In the genomic region with DNA sequence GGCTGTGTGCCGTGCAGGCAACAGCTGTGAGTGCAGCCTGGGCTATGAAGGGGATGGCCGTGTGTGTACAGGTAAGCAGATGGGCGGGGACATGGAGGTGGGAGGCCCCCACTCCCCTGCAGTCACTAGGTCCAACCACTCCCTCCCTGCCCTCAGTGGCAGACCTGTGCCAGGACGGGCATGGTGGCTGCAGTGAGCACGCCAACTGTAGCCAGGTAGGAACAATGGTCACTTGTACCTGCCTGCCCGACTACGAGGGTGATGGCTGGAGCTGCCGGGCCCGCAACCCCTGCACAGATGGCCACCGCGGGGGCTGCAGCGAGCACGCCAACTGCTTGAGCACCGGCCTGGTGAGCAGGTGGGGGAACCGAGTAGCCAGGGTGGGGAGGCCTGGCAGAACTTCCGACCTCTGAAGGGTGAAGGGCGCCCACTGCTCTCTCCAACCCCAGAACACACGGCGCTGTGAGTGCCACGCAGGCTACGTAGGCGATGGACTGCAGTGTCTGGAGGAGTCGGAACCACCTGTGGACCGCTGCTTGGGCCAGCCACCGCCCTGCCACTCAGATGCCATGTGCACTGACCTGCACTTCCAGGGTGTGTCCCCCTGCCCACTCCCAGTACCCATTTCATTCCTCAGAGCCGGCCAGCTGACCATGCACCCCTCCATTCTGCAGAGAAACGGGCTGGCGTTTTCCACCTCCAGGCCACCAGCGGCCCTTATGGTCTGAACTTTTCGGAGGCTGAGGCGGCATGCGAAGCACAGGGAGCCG, we compare ENCODE assay signal across 17 cellular contexts. TPM values are rescaled to one million over a fixed set of nuclear protein-coding genes. Genes with fewer than 3 reads are reported as not detected.
"Had no signal": no experiment of that assay in that cellular context is flagged by ENCODE, and none has a peak within 500 bp of the region (broad histone marks: within the 10 kb centered on the region; RNA-seq: fewer than 3 reads in every experiment).

No MANE protein-coding gene starts in this region.

- FAIRE-seq: islet of Langerhans had no signal

- H3K4me3 Mint-ChIP-seq: activated CD8-positive, alpha-beta memory T cell treated with anti-CD3 and anti-CD28 coated beads, Interleukin-2, amount 10 ng/mL, durations not matched to agents 7 days and 5 days; activated naive CD8-positive, alpha-beta T cell treated with anti-CD3 and anti-CD28 coated beads, Interleukin-2, amount 10 ng/mL, durations not matched to agents 7 days and 5 days; nephron progenitor cell had no signal

- H3K27ac Mint-ChIP-seq: activated CD8-positive, alpha-beta memory T cell treated with anti-CD3 and anti-CD28 coated beads, Interleukin-2, amount 10 ng/mL, durations not matched to agents 7 days and 5 days; activated naive CD8-positive, alpha-beta T cell treated with anti-CD3 and anti-CD28 coated beads, Interleukin-2, amount 10 ng/mL, durations not matched to agents 7 days and 5 days; nephron progenitor cell had no signal

- DNase-seq: activated CD4-positive, alpha-beta T cell treated with anti-CD3 and anti-CD28 coated beads, Interleukin-2, amount 50 U/mL, for 4 hours; activated CD4-positive, CD25-positive, alpha-beta regulatory T cell treated with anti-CD3 and anti-CD28 coated beads, Interleukin-2, amount 50 U/mL, for 72 hours; activated CD8-positive, alpha-beta memory T cell treated with anti-CD3 and anti-CD28 coated beads, Interleukin-2, amount 10 ng/mL, durations not matched to agents 7 days and 5 days; activated gamma-delta T cell treated with Interleukin-2 at 50 U/mL for 16 hours; activated naive CD8-positive, alpha-beta T cell treated with anti-CD3 and anti-CD28 coated beads, Interleukin-2, amount 10 ng/mL, durations not matched to agents 7 days and 5 days; activated T-cell treated with anti-CD3 and anti-CD28 coated beads, Interleukin-2, amount 50 U/mL, for 48 hours; anterior cingulate cortex; colonic mucosa; foreskin keratinocyte; head of caudate nucleus; nephron progenitor cell had no signal

- H3K27me3 ChIP-seq: breast epithelium, colonic mucosa, foreskin keratinocyte, left lung, vagina had no signal

- H3K9me3 Mint-ChIP-seq: activated naive CD8-positive, alpha-beta T cell treated with anti-CD3 and anti-CD28 coated beads, Interleukin-2, amount 10 ng/mL, durations not matched to agents 7 days and 5 days; nephron progenitor cell had no signal

- H3K4me1 Mint-ChIP-seq: activated CD8-positive, alpha-beta memory T cell treated with anti-CD3 and anti-CD28 coated beads, Interleukin-2, amount 10 ng/mL, durations not matched to agents 7 days and 5 days; activated naive CD8-positive, alpha-beta T cell treated with anti-CD3 and anti-CD28 coated beads, Interleukin-2, amount 10 ng/mL, durations not matched to agents 7 days and 5 days had no signal

- H3K9me3 ChIP-seq: breast epithelium, colonic mucosa, left lung, vagina had no signal

- H3K36me3 ChIP-seq: breast epithelium, colonic mucosa had no signal

- H3K27me3 Mint-ChIP-seq: activated CD8-positive, alpha-beta memory T cell treated with anti-CD3 and anti-CD28 coated beads, Interleukin-2, amount 10 ng/mL, durations not matched to agents 7 days and 5 days; activated naive CD8-positive, alpha-beta T cell treated with anti-CD3 and anti-CD28 coated beads, Interleukin-2, amount 10 ng/mL, durations not matched to agents 7 days and 5 days had no signal

- H3K4me3 ChIP-seq: breast epithelium, colonic mucosa, left lung, skin epidermis, vagina had no signal

- H3K4me1 ChIP-seq: colonic mucosa had no signal

- H3K27ac ChIP-seq: colonic mucosa, foreskin keratinocyte, left lung, skin epidermis, vagina had no signal

- ATAC-seq: activated CD8-positive, alpha-beta memory T cell treated with anti-CD3 and anti-CD28 coated beads, Interleukin-2, amount 10 ng/mL, durations not matched to agents 7 days and 5 days; foreskin keratinocyte; left lung had no signal

RNA-seq across cellular contexts. Expression of gene STAB1, which starts 26.9 kb away (rescaled TPM):
- total RNA-seq: activated CD8-positive, alpha-beta memory T cell treated with anti-CD3 and anti-CD28 coated beads, Interleukin-2, amount 10 ng/mL, durations not matched to agents 7 days and 5 days; foreskin keratinocyte; osteocyte had no signal
